23 cellular contexts compared by ENCODE assay signal in the genomic region with DNA sequence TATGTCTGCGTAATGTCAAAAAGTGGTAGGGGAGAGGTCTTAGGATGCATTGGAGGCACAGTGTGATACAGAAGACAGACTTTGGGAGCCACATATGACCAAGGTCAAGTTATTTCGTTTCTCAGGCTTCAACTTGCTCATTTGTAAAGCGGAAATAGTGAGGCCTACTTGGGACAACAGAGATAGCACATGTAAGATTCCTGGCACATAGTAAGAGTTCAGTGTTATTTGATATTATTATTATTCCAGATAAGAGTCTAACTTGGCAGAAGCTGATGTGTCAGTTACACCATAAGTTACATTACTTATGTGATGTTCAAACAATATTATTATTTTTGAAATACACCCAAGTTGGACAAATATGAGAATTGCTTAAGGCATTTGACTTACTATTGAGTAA. TPM values are rescaled to one million over a fixed set of nuclear protein-coding genes. Genes with fewer than 3 reads are reported as not detected.
DNase-seq lines count a peak whose midpoint lies in the region; ATAC-seq, FAIRE-seq and TF ChIP-seq lines count a peak whose summit lies in the region.
"Had no signal": no experiment of that assay in that cellular context is flagged by ENCODE, and none has a peak within 500 bp of the region (broad histone marks: within the 10 kb centered on the region; RNA-seq: fewer than 3 reads in every experiment).

No MANE protein-coding gene starts in this region.

- ATAC-seq in Right ventricle myocardium inferior (peak; percentile 57), right cardiac atrium (peak; percentile 77 to 88), GM21423 (IDR thresholded peaks at IDR 0.05; ENCODE audit: unreplicated experiment) (no peak), GM19452 (IDR thresholded peaks at IDR 0.05; ENCODE audit: unreplicated experiment) (no peak)
- ATAC-seq: GM23338, HCT116, HepG2 had no signal

- H3K36me3 ChIP-seq in right atrium auricular region (no peaks in the 10 kb centered on the region), bronchial epithelial cell (ENCODE audit: control insufficient read depth, insufficient read depth, low read length) (no peaks in the 10 kb centered on the region)
- H3K36me3 ChIP-seq: BLaER1 had no signal

- H3K27ac Mint-ChIP-seq in progenitor cell of endocrine pancreas, result no peak overlapping the region
- H3K27ac Mint-ChIP-seq: GM23338 had no signal

- no peak overlapping the region for H3K4me3 ChIP-seq in right atrium auricular region
- H3K4me3 ChIP-seq in bronchial epithelial cell (ENCODE audit: low read depth, low read length), result no peak overlapping the region
- H3K4me3 ChIP-seq in right cardiac atrium (ENCODE audit: low read length), result no peak overlapping the region
- H3K4me3 ChIP-seq: BLaER1, GM23338 had no signal

- TF ChIP-seq CTCF in right atrium auricular region (IDR thresholded peaks at IDR 0.05), result no peak
- TF ChIP-seq CTCF in bronchial epithelial cell (IDR thresholded peaks at IDR 0.05; ENCODE audit: insufficient read depth, low read length, severe bottlenecking), result no peak
- no peak for TF ChIP-seq CTCF in progenitor cell of endocrine pancreas (IDR thresholded peaks at IDR 0.05; ENCODE audit: unreplicated experiment)

- H3K9me3 Mint-ChIP-seq in progenitor cell of endocrine pancreas (ENCODE audit: low read depth), result peaks cover 14% of the 10 kb centered on the region

- intact Hi-C loops in Right ventricle myocardium inferior (cut with DNase I), result no loop called here
- intact Hi-C loops in right cardiac atrium (cut with DNase I), result no loop called here

- H3K4me1 Mint-ChIP-seq in progenitor cell of endocrine pancreas (ENCODE audit: low read depth), result peaks cover 5% of the 10 kb centered on the region

- H3K27me3 ChIP-seq in right atrium auricular region, result no peaks in the 10 kb centered on the region
- H3K27me3 ChIP-seq in bronchial epithelial cell (ENCODE audit: control insufficient read depth, insufficient read depth, low read length), result no peaks in the 10 kb centered on the region
- H3K27me3 ChIP-seq in right cardiac atrium (ENCODE audit: control insufficient read depth, insufficient read depth), result no peaks in the 10 kb centered on the region
- H3K27me3 ChIP-seq: BLaER1 had no signal

- no peaks in the 10 kb centered on the region for H3K36me3 Mint-ChIP-seq in progenitor cell of endocrine pancreas (ENCODE audit: insufficient read depth)

- no peaks in the 10 kb centered on the region for H3K9me3 ChIP-seq in right atrium auricular region
- H3K9me3 ChIP-seq in right cardiac atrium (ENCODE audit: control insufficient read depth, low read length), result no peaks in the 10 kb centered on the region
- H3K9me3 ChIP-seq: BLaER1 had no signal

- H3K4me3 Mint-ChIP-seq in progenitor cell of endocrine pancreas (ENCODE audit: low read depth), result no peak overlapping the region
- H3K4me3 Mint-ChIP-seq: GM23338 had no signal

- H3K27ac ChIP-seq in right atrium auricular region (no peak overlapping the region), right cardiac atrium (ENCODE audit: low read length) (peak overlapping the region; percentile 45)
- H3K27ac ChIP-seq: BLaER1 had no signal

- H3K4me1 ChIP-seq in right atrium auricular region, result no peaks in the 10 kb centered on the region
- H3K4me1 ChIP-seq in right cardiac atrium (ENCODE audit: control insufficient read depth, insufficient read depth, low read length), result no peaks in the 10 kb centered on the region
- H3K4me1 ChIP-seq: BLaER1 had no signal

- H3K27me3 Mint-ChIP-seq in progenitor cell of endocrine pancreas, result no peaks in the 10 kb centered on the region

- WGBS in right cardiac atrium, result 51% methylated on average over 3 of the region's 3 CpGs

- FAIRE-seq in bronchial epithelial cell (lab: Jason Lieb, UNC), result no peak
- FAIRE-seq: GM12891, GM18507, HepG2, RCC 7860 had no signal

- DNase-seq in Right ventricle myocardium inferior (ENCODE audit: missing footprints) (no peak), right atrium auricular region (ENCODE audit: low spot score) (no peak), bronchial epithelial cell (ENCODE audit: low read depth) (peak; percentile 18), right cardiac atrium (no peak), progenitor cell of endocrine pancreas (ENCODE audit: low spot score, unreplicated experiment) (no peak), CD1c-positive myeloid dendritic cell (ENCODE audit: extremely low spot score) (no peak)
- DNase-seq: DND-41, GDM1, MM.1S, NCI-H187, NCI-H226, NCI-H524 treated with DMSO at 0.1 percent for 48 hours, SIG-M5 had no signal

RNA-seq across cellular contexts. Expression of a gene that starts 10.2 kb away (rescaled TPM):
- 1.5 TPM for total RNA-seq in Right ventricle myocardium inferior
- total RNA-seq in right atrium auricular region, result 1 to 10 TPM; 2.2 to 3.5 TPM
- total RNA-seq in bronchial epithelial cell, result under 0.01 and 0.13 TPM in 2 replicates
- 1 to 10 TPM; 3.2 to 8.7 (median 4.3) TPM for total RNA-seq in right cardiac atrium
- polyA plus RNA-seq in right cardiac atrium, result 4.1 TPM
- 0.24 and 0.80 TPM in 2 replicates for total RNA-seq in progenitor cell of endocrine pancreas
- polyA plus RNA-seq: HepG2 had no signal

RNA-seq across cellular contexts. Expression of a gene that starts 53.8 kb away (rescaled TPM):
- total RNA-seq in Right ventricle myocardium inferior (0.97 TPM), right atrium auricular region (under 1 TPM in 1 of 2 donors, not detected in 1; 0.35 TPM), bronchial epithelial cell (not detected in 2 replicates), right cardiac atrium (under 1 TPM; 0.46 to 0.85 (median 0.56) TPM), progenitor cell of endocrine pancreas (not detected in 2 replicates)
- 0.23 TPM for polyA plus RNA-seq in right cardiac atrium
- total RNA-seq: A172, GM23338, HepG2 had no signal
- polyA plus RNA-seq: GM23338, HepG2 had no signal

Comparison
In these comparisons a context has a peak if more than half of its experiments do, and no peak if none do; other contexts are left out.
1. ATAC-seq: peak in Right ventricle myocardium inferior (single experiment) and right cardiac atrium (2 of 2); none in GM21423 (single experiment) and GM19452 (single experiment).